In the genomic region with DNA sequence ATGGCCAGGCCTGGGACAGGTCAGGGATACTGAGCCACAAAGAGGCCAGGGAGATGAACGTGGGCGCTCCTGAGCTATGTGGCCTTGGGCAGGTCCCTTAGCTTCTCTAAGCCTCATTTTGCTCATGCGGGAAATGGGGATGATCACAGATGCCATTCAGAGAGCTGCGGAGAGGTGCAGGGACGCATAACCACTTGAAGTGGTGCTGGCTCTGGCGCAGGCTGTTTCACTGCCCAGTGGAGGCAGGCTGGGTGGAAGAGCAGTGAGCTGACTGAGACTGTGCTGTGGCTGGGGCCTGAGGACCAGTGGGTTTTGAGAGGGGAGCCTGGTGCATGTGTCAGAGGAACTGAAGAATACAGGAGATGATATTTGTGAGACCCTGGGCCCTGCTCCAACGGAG, we compare ENCODE assay signal across 12 cellular contexts. TPM values are rescaled to one million over a fixed set of nuclear protein-coding genes. Genes with fewer than 3 reads are reported as not detected.
DNase-seq lines count a peak whose midpoint lies in the region; ATAC-seq lines count a peak whose summit lies in the region.
"Had no signal": no experiment of that assay in that cellular context is flagged by ENCODE, and none has a peak within 500 bp of the region (broad histone marks: within the 10 kb centered on the region; RNA-seq: fewer than 3 reads in every experiment).

No MANE protein-coding gene starts in this region.

- H3K27me3 Mint-ChIP-seq in T-cell = peaks cover 0 to 3% of the 10 kb centered on the region in 2 donors

- no peaks in the 10 kb centered on the region for H3K9me3 Mint-ChIP-seq in T-cell
- no peaks in the 10 kb centered on the region for H3K9me3 Mint-ChIP-seq in stimulated activated effector memory CD8-positive, alpha-beta T cell treated with anti-CD3 and anti-CD28 coated beads, Interleukin-12 subunit alpha, Interleukin-12 subunit beta, amount 100 ng/mL, for 72 hours
- H3K9me3 Mint-ChIP-seq: neural crest cell had no signal

- ATAC-seq in T-cell (replicated peaks in 1 of 4) (no peak), right cardiac atrium (no peak), GM21367 (IDR thresholded peaks at IDR 0.05; ENCODE audit: unreplicated experiment) (no peak)
- no peak for ATAC-seq in stimulated activated effector memory CD8-positive, alpha-beta T cell treated with anti-CD3 and anti-CD28 coated beads, Interleukin-12 subunit alpha, Interleukin-12 subunit beta, amount 100 ng/mL, for 72 hours

- no peaks in the 10 kb centered on the region for H3K36me3 Mint-ChIP-seq in T-cell
- peaks cover 6% of the 10 kb centered on the region for H3K36me3 Mint-ChIP-seq in stimulated activated effector memory CD8-positive, alpha-beta T cell treated with anti-CD3 and anti-CD28 coated beads, Interleukin-12 subunit alpha, Interleukin-12 subunit beta, amount 100 ng/mL, for 72 hours

- CTCF ChIA-PET in T-cell (lab: Charles Lee) = no interaction called here

- no peaks in the 10 kb centered on the region for H3K9me3 ChIP-seq in right cardiac atrium (ENCODE audit: control insufficient read depth, low read length)

- 71% methylated on average over 7 of the region's 7 CpGs for WGBS in right cardiac atrium

- DNase-seq in DMS53 (lab: John Stamatoyannopoulos, UW) = peak; percentile 34
- no peak for DNase-seq in DMS53 treated with DMSO at 0.1 percent for 48 hours (lab: John Stamatoyannopoulos, UW; ENCODE audit: unreplicated experiment)
- no peak for DNase-seq in T-cell
- peak in 2 of 3 donors; percentile 62 to 66 for DNase-seq in right cardiac atrium
- DNase-seq in stimulated activated effector memory CD8-positive, alpha-beta T cell treated with anti-CD3 and anti-CD28 coated beads, Interleukin-12 subunit alpha, Interleukin-12 subunit beta, amount 100 ng/mL, for 72 hours (ENCODE audit: low spot score in 2 of 2) = no peak
- no peak for DNase-seq in NCI-H69 (lab: John Stamatoyannopoulos, UW)
- DNase-seq in NCI-H1417 (lab: John Stamatoyannopoulos, UW) = no peak
- DNase-seq: MV-4-11, T1000 had no signal

- H3K4me3 Mint-ChIP-seq in T-cell = peak overlapping the region; percentile 13 to 79 (median 45)
- peak overlapping the region; percentile 72 for H3K4me3 Mint-ChIP-seq in stimulated activated effector memory CD8-positive, alpha-beta T cell treated with anti-CD3 and anti-CD28 coated beads, Interleukin-12 subunit alpha, Interleukin-12 subunit beta, amount 100 ng/mL, for 72 hours
- H3K4me3 Mint-ChIP-seq: neural crest cell had no signal

- H3K4me3 ChIP-seq in right cardiac atrium (ENCODE audit: low read length) = no peak overlapping the region

- H3K4me1 Mint-ChIP-seq in T-cell = peaks cover 26 to 49% (median 40%) of the 10 kb centered on the region in 3 donors
- H3K4me1 Mint-ChIP-seq in stimulated activated effector memory CD8-positive, alpha-beta T cell treated with anti-CD3 and anti-CD28 coated beads, Interleukin-12 subunit alpha, Interleukin-12 subunit beta, amount 100 ng/mL, for 72 hours = peaks cover 84% of the 10 kb centered on the region

- H3K4me1 ChIP-seq in right cardiac atrium (ENCODE audit: control insufficient read depth, insufficient read depth, low read length) = peaks cover 18% of the 10 kb centered on the region

- H3K27me3 ChIP-seq in right cardiac atrium (ENCODE audit: control insufficient read depth, insufficient read depth) = no peaks in the 10 kb centered on the region

- intact Hi-C loops in right cardiac atrium (cut with DNase I) = no loop called here

- peak overlapping the region; percentile 44 to 49 for H3K27ac Mint-ChIP-seq in T-cell
- peak overlapping the region; percentile 83 for H3K27ac Mint-ChIP-seq in stimulated activated effector memory CD8-positive, alpha-beta T cell treated with anti-CD3 and anti-CD28 coated beads, Interleukin-12 subunit alpha, Interleukin-12 subunit beta, amount 100 ng/mL, for 72 hours

- peak overlapping the region; percentile 59 for H3K27ac ChIP-seq in right cardiac atrium (ENCODE audit: low read length)
- H3K27ac ChIP-seq: 22Rv1 had no signal

- POLR2A ChIA-PET in T-cell (lab: Charles Lee) = no interaction called here

RNA-seq across cellular contexts. Expression of gene CXXC5, which starts 18.4 kb away (rescaled TPM):
- total RNA-seq in T-cell = 1 to 10 TPM; 5.1 to 7.6 (median 6.2) TPM
- total RNA-seq in right cardiac atrium = 10 to 100 TPM; 33.9 to 70.5 (median 55.9) TPM
- polyA plus RNA-seq in right cardiac atrium = 47.5 TPM

Comparison
In these comparisons a context has a peak if more than half of its experiments do, and no peak if none do; other contexts are left out.
1. DNase-seq: peak in DMS53 (single experiment) and right cardiac atrium (2 of 3); none in DMS53 treated with DMSO at 0.1 percent for 48 hours (single experiment), T-cell (0 of 34), stimulated activated effector memory CD8-positive, alpha-beta T cell treated with anti-CD3 and anti-CD28 coated beads, Interleukin-12 subunit alpha, Interleukin-12 subunit beta, amount 100 ng/mL, for 72 hours (0 of 2), NCI-H69 (single experiment) and NCI-H1417 (0 of 3).
2. RNA of gene CXXC5, which starts 18.4 kb away (total RNA-seq): 33.9 to 70.5 TPM in right cardiac atrium; 5.1 to 7.6 TPM in T-cell; every median in the first group is over 4 times any median in the second.